Comparison of ENCODE assay signal across 30 cellular contexts in genomic region chr2:114745700-114746099, GRCh38.
"Had no signal": no experiment of that assay in that cellular context is flagged by ENCODE, and none has a peak within 500 bp of the region (broad histone marks: within the 10 kb centered on the region; RNA-seq: fewer than 3 reads in every experiment).

No MANE protein-coding gene starts in this region.

- ATAC-seq: left colon; left lung; lower lobe of right lung; naive thymus-derived CD8-positive, alpha-beta T cell; pancreas; right cardiac atrium; stimulated activated effector memory CD8-positive, alpha-beta T cell treated with anti-CD3 and anti-CD28 coated beads, Interleukin-12 subunit alpha, Interleukin-12 subunit beta, amount 100 ng/mL, for 72 hours; upper lobe of right lung had no signal

- FAIRE-seq: islet of Langerhans, kidney, pancreas, small intestine, urothelium cell line had no signal

- H3K4me3 ChIP-seq: left lung, lower lobe of right lung, pancreas, prostate gland, sigmoid colon, spleen, suprapubic skin, thoracic aorta, tibial artery, upper lobe of right lung had no signal

- H3K4me1 Mint-ChIP-seq: immature natural killer cell; naive thymus-derived CD8-positive, alpha-beta T cell; nephron; stimulated activated effector memory CD8-positive, alpha-beta T cell treated with anti-CD3 and anti-CD28 coated beads, Interleukin-12 subunit alpha, Interleukin-12 subunit beta, amount 100 ng/mL, for 72 hours had no signal

- H3K36me3 Mint-ChIP-seq: immature natural killer cell; stimulated activated effector memory CD8-positive, alpha-beta T cell treated with anti-CD3 and anti-CD28 coated beads, Interleukin-12 subunit alpha, Interleukin-12 subunit beta, amount 100 ng/mL, for 72 hours had no signal

- H3K27me3 Mint-ChIP-seq: naive thymus-derived CD8-positive, alpha-beta T cell; stimulated activated naive CD8-positive, alpha-beta T cell treated with anti-CD3 and anti-CD28 coated beads, Interleukin-15, Interleukin-2, amounts not matched to agents 100 ng/mL and 50 ng/mL, for 24 hours had no signal

- H3K27ac ChIP-seq: left lung, lower lobe of right lung, pancreas, prostate gland, sigmoid colon, spleen, suprapubic skin, thoracic aorta, tibial artery, upper lobe of right lung had no signal

- H3K27me3 ChIP-seq: left lung, pancreas, sigmoid colon, spleen, suprapubic skin, tibial artery, upper lobe of right lung had no signal

- DNase-seq: hypothalamus; immature natural killer cell; kidney; left colon; left lung; lower lobe of right lung; mammary epithelial cell; mesenchymal stem cell; naive thymus-derived CD8-positive, alpha-beta T cell; nucleus accumbens; pancreas; posterior cingulate gyrus; retina; right cardiac atrium; sigmoid colon; small intestine; spleen; stimulated activated CD4-positive, alpha-beta T cell treated with anti-CD3 and anti-CD28 coated beads, Interleukin-4, amount 100 ng/mL, for 24 hours; stimulated activated naive CD4-positive, alpha-beta T cell; tibial artery; trophoblast cell; upper lobe of right lung had no signal

- H3K9me3 Mint-ChIP-seq: nephron had no signal

- H3K4me1 ChIP-seq: left lung, lower lobe of right lung, pancreas, prostate gland, sigmoid colon, spleen, suprapubic skin, tibial artery, upper lobe of right lung had no signal

- H3K4me3 Mint-ChIP-seq: immature natural killer cell; naive thymus-derived CD8-positive, alpha-beta T cell; nephron; stimulated activated effector memory CD8-positive, alpha-beta T cell treated with anti-CD3 and anti-CD28 coated beads, Interleukin-12 subunit alpha, Interleukin-12 subunit beta, amount 100 ng/mL, for 72 hours; stimulated activated naive CD8-positive, alpha-beta T cell treated with anti-CD3 and anti-CD28 coated beads, Interleukin-15, Interleukin-2, amounts not matched to agents 100 ng/mL and 50 ng/mL, for 24 hours had no signal

- H3K36me3 ChIP-seq: left lung, lower lobe of right lung, pancreas, prostate gland, sigmoid colon, spleen, suprapubic skin, thoracic aorta, tibial artery, upper lobe of right lung had no signal

- H3K9me3 ChIP-seq: left lung, lower lobe of right lung, pancreas, prostate gland, sigmoid colon, suprapubic skin, thoracic aorta, tibial artery, upper lobe of right lung had no signal

- H3K27ac Mint-ChIP-seq: immature natural killer cell; naive thymus-derived CD8-positive, alpha-beta T cell; nephron; stimulated activated effector memory CD8-positive, alpha-beta T cell treated with anti-CD3 and anti-CD28 coated beads, Interleukin-12 subunit alpha, Interleukin-12 subunit beta, amount 100 ng/mL, for 72 hours; stimulated activated naive CD8-positive, alpha-beta T cell treated with anti-CD3 and anti-CD28 coated beads, Interleukin-15, Interleukin-2, amounts not matched to agents 100 ng/mL and 50 ng/mL, for 24 hours had no signal
